In the genomic region with DNA sequence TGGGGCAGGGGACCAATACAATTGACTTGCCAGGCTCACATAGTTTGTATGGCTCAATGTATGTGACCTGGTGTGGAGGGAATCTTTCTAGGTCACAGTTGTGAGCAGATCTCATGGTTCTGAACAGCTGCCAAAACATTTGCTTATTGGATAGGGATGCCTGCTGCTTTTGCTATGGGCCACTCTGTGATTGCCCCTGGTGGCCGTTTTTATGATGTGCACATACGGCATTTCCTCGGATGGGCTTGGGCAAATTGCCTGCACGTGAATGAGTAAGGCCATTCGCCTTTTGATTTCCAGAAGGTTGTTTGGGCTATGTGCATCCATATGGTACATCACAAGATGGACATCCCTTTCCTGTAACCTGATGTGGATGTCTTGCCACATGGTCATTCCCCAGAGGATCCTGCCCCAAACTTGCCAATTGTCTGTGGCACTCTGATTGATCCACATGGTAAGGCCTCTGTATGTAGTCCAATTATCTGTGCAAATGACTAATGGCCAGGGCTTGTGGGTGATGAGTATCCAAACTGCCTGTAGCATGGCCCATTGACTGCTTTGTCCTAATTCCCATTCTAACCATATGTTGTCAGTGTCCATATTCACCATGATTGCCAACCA, we compare ENCODE assay signal across 9 cellular contexts. TPM values are rescaled to one million over a fixed set of nuclear protein-coding genes. Genes with fewer than 3 reads are reported as not detected.
DNase-seq lines count a peak whose midpoint lies in the region; FAIRE-seq and TF ChIP-seq lines count a peak whose summit lies in the region.
"Had no signal": no experiment of that assay in that cellular context is flagged by ENCODE, and none has a peak within 500 bp of the region (broad histone marks: within the 10 kb centered on the region; RNA-seq: fewer than 3 reads in every experiment).

No MANE protein-coding gene starts in this region.

- H3K27ac ChIP-seq in ascending aorta (no peak overlapping the region), keratinocyte (ENCODE audit: control insufficient read depth, insufficient read depth, low read length) (no peak overlapping the region)

- H3K9me3 ChIP-seq in ascending aorta (no peaks in the 10 kb centered on the region), keratinocyte (ENCODE audit: control insufficient read depth, low read depth, low read length) (no peaks in the 10 kb centered on the region)

- no peak overlapping the region for H2AFZ ChIP-seq in keratinocyte (ENCODE audit: control insufficient read depth, low read length)

- FAIRE-seq in keratinocyte (lab: Jason Lieb, UNC): no peak
- FAIRE-seq: TTC549 had no signal

- no peak overlapping the region for H3K4me3 ChIP-seq in AG10803 (ENCODE audit: low read length)
- H3K4me3 ChIP-seq in ascending aorta: no peak overlapping the region
- H3K4me3 ChIP-seq in keratinocyte (ENCODE audit: control insufficient read depth in 2 of 3, extremely low read depth in 1 of 3, insufficient read depth in 2 of 3, low read depth in 1 of 3, low read length in 3 of 3): no peak overlapping the region

- no peaks in the 10 kb centered on the region for H3K9me1 ChIP-seq in keratinocyte (ENCODE audit: control insufficient read depth, extremely low read depth, insufficient read depth, low read length)

- no peak overlapping the region for H3K4me2 ChIP-seq in keratinocyte (ENCODE audit: control insufficient read depth, extremely low read depth, insufficient read depth, low read depth, low read length)

- H3K36me3 ChIP-seq in ascending aorta: no peaks in the 10 kb centered on the region
- no peaks in the 10 kb centered on the region for H3K36me3 ChIP-seq in keratinocyte (ENCODE audit: control insufficient read depth in 2 of 2, extremely low read depth in 1 of 2, insufficient read depth in 2 of 2, low read length in 2 of 2)

- intact Hi-C loops in ascending aorta (cut with DNase I): no loop called here

- TF ChIP-seq CTCF in AG10803 (conservative IDR thresholded peaks at IDR 0.05; ENCODE audit: low read length) (peak; percentile 58), ascending aorta (IDR thresholded peaks at IDR 0.05) (peak; percentile 14 to 35 (median 25)), keratinocyte (optimal IDR thresholded peaks at IDR 0.05 in 1 of 3, IDR thresholded peaks at IDR 0.05 in 1 of 3, conservative IDR thresholded peaks at IDR 0.05 in 1 of 3; ENCODE audit: extremely low read depth in 1 of 3, insufficient read depth in 2 of 3, low read length in 3 of 3) (peak; percentile 40 to 51 (median 42))

- DNase-seq in AG10803 (ENCODE audit: low read depth) (peak; percentile 72), HuH-7 (ENCODE audit: low spot score) (peak; percentile 55), ascending aorta (ENCODE audit: low spot score in 2 of 2) (peak in 1 of 2 donors; percentile 70), keratinocyte (ENCODE audit: low read depth, low spot score) (no peak), NCI-H2029 (lab: John Stamatoyannopoulos, UW) (no peak), NCI-H345 treated with DMSO at 0.1 percent for 48 hours (lab: John Stamatoyannopoulos, UW; ENCODE audit: unreplicated experiment) (no peak), C1 segment of cervical spinal cord (lab: John Stamatoyannopoulos, UW) (no peak), GM19240 (ENCODE audit: insufficient read length, low spot score) (no peak)

- H3K79me2 ChIP-seq in keratinocyte (ENCODE audit: control insufficient read depth, insufficient read depth, low read length): no peaks in the 10 kb centered on the region

- dilution Hi-C loops in keratinocyte (cut with MboI; ENCODE audit: extremely low pct_ligation_motif_present, low sequenced_read_pairs): no loop called here

- no peaks in the 10 kb centered on the region for H4K20me1 ChIP-seq in keratinocyte (ENCODE audit: control insufficient read depth, extremely low read depth, insufficient read depth, low read length)

- no peaks in the 10 kb centered on the region for H3K4me1 ChIP-seq in ascending aorta
- no peaks in the 10 kb centered on the region for H3K4me1 ChIP-seq in keratinocyte (ENCODE audit: control insufficient read depth, extremely low read depth, insufficient read depth, low read length)

- H3K27me3 ChIP-seq in ascending aorta (no peaks in the 10 kb centered on the region), keratinocyte (ENCODE audit: control insufficient read depth, extremely low read depth, insufficient read depth, low read length) (no peaks in the 10 kb centered on the region)

- no peak overlapping the region for H3K9ac ChIP-seq in keratinocyte (ENCODE audit: control insufficient read depth, extremely low read depth, insufficient read depth, low read length)

RNA-seq across cellular contexts. Expression of a gene that starts 10.7 kb away (rescaled TPM):
- 18.1 TPM for total RNA-seq in ascending aorta
- polyA plus RNA-seq in keratinocyte: 1.00 to 1.5 TPM (median 1.4 TPM) in 3 replicates
- not detected for polyA plus RNA-seq in keratinocyte (2011; ENCODE audit: low read depth)
- 0.68 and 0.78 TPM in 2 replicates for polyA plus RNA-seq in keratinocyte (2011; cell fraction: cytosol; rRNA removed)
- polyA plus RNA-seq in keratinocyte (2011; cell fraction: nucleus; rRNA removed): 1.9 and 2.2 TPM in 2 replicates
- 0.23 and 0.76 TPM in 2 replicates for polyA plus RNA-seq in keratinocyte (2012; ENCODE audit: low replicate concordance)
- polyA minus RNA-seq in keratinocyte: 1.6 to 1.9 TPM (median 1.7 TPM) in 3 replicates
- not detected for polyA minus RNA-seq in keratinocyte (2011; cell fraction: cytosol; rRNA and poly(A)+ RNA removed)
- polyA minus RNA-seq in keratinocyte (2011; cell fraction: nucleus; rRNA and poly(A)+ RNA removed): 0.95 and 1.1 TPM in 2 replicates

RNA-seq across cellular contexts. Expression of a gene that starts 26.0 kb away (rescaled TPM):
- 49.1 TPM for total RNA-seq in ascending aorta
- 38.3 to 81.8 TPM (median 79.3 TPM) in 3 replicates for polyA plus RNA-seq in keratinocyte
- polyA plus RNA-seq in keratinocyte (2011; ENCODE audit: low read depth): 25.2 TPM
- polyA plus RNA-seq in keratinocyte (2011; cell fraction: cytosol; rRNA removed): 78.0 and 173 TPM in 2 replicates
- 81.9 and 115 TPM in 2 replicates for polyA plus RNA-seq in keratinocyte (2011; cell fraction: nucleus; rRNA removed)
- 50.9 and 113 TPM in 2 replicates for polyA plus RNA-seq in keratinocyte (2012; ENCODE audit: low replicate concordance)
- 44.2 to 86.3 TPM (median 59.6 TPM) in 3 replicates for polyA minus RNA-seq in keratinocyte
- 134 TPM for polyA minus RNA-seq in keratinocyte (2011; cell fraction: cytosol; rRNA and poly(A)+ RNA removed)
- polyA minus RNA-seq in keratinocyte (2011; cell fraction: nucleus; rRNA and poly(A)+ RNA removed): 36.9 and 40.3 TPM in 2 replicates

RNA-seq across cellular contexts. Expression of a gene that starts 55.9 kb away (rescaled TPM):
- total RNA-seq in ascending aorta: 22.6 TPM
- polyA plus RNA-seq in keratinocyte: 93.6 to 158 TPM (median 112 TPM) in 3 replicates
- 34.6 TPM for polyA plus RNA-seq in keratinocyte (2011; ENCODE audit: low read depth)
- polyA plus RNA-seq in keratinocyte (2011; cell fraction: cytosol; rRNA removed): 55.1 and 60.5 TPM in 2 replicates
- polyA plus RNA-seq in keratinocyte (2011; cell fraction: nucleus; rRNA removed): 276 and 293 TPM in 2 replicates
- polyA plus RNA-seq in keratinocyte (2012; ENCODE audit: low replicate concordance): 64.5 and 83.7 TPM in 2 replicates
- polyA minus RNA-seq in keratinocyte: 128 to 202 TPM (median 140 TPM) in 3 replicates
- 61.6 TPM for polyA minus RNA-seq in keratinocyte (2011; cell fraction: cytosol; rRNA and poly(A)+ RNA removed)
- 165 and 259 TPM in 2 replicates for polyA minus RNA-seq in keratinocyte (2011; cell fraction: nucleus; rRNA and poly(A)+ RNA removed)

Comparison
In these comparisons a context has a peak if more than half of its experiments do, and no peak if none do; other contexts are left out.
1. DNase-seq: peak in AG10803 (single experiment) and HuH-7 (single experiment); none in keratinocyte (single experiment), NCI-H2029 (single experiment), NCI-H345 treated with DMSO at 0.1 percent for 48 hours (single experiment), C1 segment of cervical spinal cord (0 of 14) and GM19240 (single experiment).
2. Peak in every context shown above with its lines, with median percentiles within 50 percentile points of each other: CTCF ChIP-seq.